ENCODE assay signal across 32 cellular contexts in the genomic region with DNA sequence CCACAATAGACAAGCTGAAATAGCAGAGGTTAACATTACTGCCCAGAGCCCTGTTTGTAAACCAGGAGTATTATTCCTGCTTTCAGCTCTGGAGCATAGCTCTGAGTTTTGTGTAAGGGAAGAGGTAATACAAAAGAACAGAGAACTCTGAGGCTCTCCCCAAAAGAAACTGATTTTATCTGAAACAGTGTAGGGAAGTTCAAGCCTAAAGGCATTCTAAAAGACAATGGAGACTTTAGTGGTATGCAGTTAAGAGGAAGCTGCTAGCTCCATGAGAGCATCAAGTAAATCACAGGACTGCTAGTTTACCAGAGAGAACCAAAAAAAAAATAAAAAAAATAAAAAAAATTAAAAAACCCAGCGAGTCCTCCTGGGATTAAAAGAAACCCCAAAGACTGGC.
"Had no signal": no experiment of that assay in that cellular context is flagged by ENCODE, and none has a peak within 500 bp of the region (broad histone marks: within the 10 kb centered on the region; RNA-seq: fewer than 3 reads in every experiment).

No MANE protein-coding gene starts in this region.

- ATAC-seq: activated CD8-positive, alpha-beta T cell treated with anti-CD3 and anti-CD28 coated beads for 36 hours; activated naive CD4-positive, alpha-beta T cell treated with anti-CD3 and anti-CD28 coated beads, Interleukin-2, amount 50 U/mL, for 72 hours; activated T-cell treated with anti-CD3 and anti-CD28 coated beads, Interleukin-2, amount 50 U/mL, for 4 hours; activated T-cell treated with anti-CD3 and anti-CD28 coated beads, Interleukin-2, amount 50 U/mL, for 72 hours; activated T-helper 17 cell treated with anti-CD3 and anti-CD28 coated beads, Interleukin-2, amount 50 U/mL, for 72 hours; body of pancreas had no signal

- H3K27me3 ChIP-seq: adrenal gland, body of pancreas, brain microvascular endothelial cell, breast epithelium had no signal

- H3K4me1 ChIP-seq: adrenal gland, body of pancreas, breast epithelium had no signal

- H3K27ac ChIP-seq: adrenal gland, body of pancreas, brain microvascular endothelial cell, breast epithelium, VCaP had no signal

- DNase-seq: activated B cell treated with CpG ODN at 0.5 μM for 24 hours; activated CD4-positive, alpha-beta memory T cell treated with anti-CD3 and anti-CD28 coated beads for 36 hours; activated CD4-positive, alpha-beta T cell treated with anti-CD3 and anti-CD28 coated beads for 4 hours; activated CD4-positive, alpha-beta T cell treated with anti-CD3 and anti-CD28 coated beads, Interleukin-2, amount 10 ng/mL, durations not matched to agents 24 days and 14 days; activated CD4-positive, alpha-beta T cell treated with anti-CD3 and anti-CD28 coated beads, Interleukin-2, amount 50 U/mL, for 1 hour; activated CD4-positive, alpha-beta T cell treated with anti-CD3 and anti-CD28 coated beads, Interleukin-2, amount 50 U/mL, for 4 hours; activated CD4-positive, CD25-positive, alpha-beta regulatory T cell treated with anti-CD3 and anti-CD28 coated beads, Interleukin-2, amount 50 U/mL, for 72 hours; activated CD8-positive, alpha-beta memory T cell treated with anti-CD3 and anti-CD28 coated beads, Interleukin-2, amount 50 U/mL, for 4 hours; activated CD8-positive, alpha-beta T cell treated with anti-CD3 and anti-CD28 coated beads for 36 hours; activated effector memory CD4-positive, alpha-beta T cell treated with anti-CD3 and anti-CD28 coated beads, Interleukin-2, amount 50 U/mL, for 16 hours; activated gamma-delta T cell treated with Interleukin-2 at 50 U/mL for 16 hours; activated naive CD4-positive, alpha-beta T cell; activated naive CD4-positive, alpha-beta T cell treated with anti-CD3 and anti-CD28 coated beads for 36 hours; activated naive CD4-positive, alpha-beta T cell treated with anti-CD3 and anti-CD28 coated beads, Interleukin-2, amount 50 U/mL, for 16 hours; activated naive CD8-positive, alpha-beta T cell treated with anti-CD3 and anti-CD28 coated beads for 36 hours; activated T-cell treated with anti-CD3 and anti-CD28 coated beads for 4 hours; activated T-cell treated with anti-CD3 and anti-CD28 coated beads, Interleukin-2, amount 50 U/mL, for 1 hour; activated T-cell treated with anti-CD3 and anti-CD28 coated beads, Interleukin-2, amount 50 U/mL, for 4 hours; activated T-cell treated with anti-CD3 and anti-CD28 coated beads, Interleukin-2, amount 50 U/mL, for 72 hours; adrenal gland; amniotic stem cell; aorta; body of pancreas; brain microvascular endothelial cell; central memory CD4-positive, alpha-beta T cell; T-helper 1 cell; T-helper 2 cell; T-helper 9 cell had no signal

- H3K9me3 ChIP-seq: adrenal gland, body of pancreas had no signal

- H3K4me3 ChIP-seq: adrenal gland, body of pancreas, breast epithelium had no signal

- H3K36me3 ChIP-seq: adrenal gland, brain microvascular endothelial cell, breast epithelium had no signal
